Comparison of ENCODE assay signal across 1 cellular context in genomic region chr6:26329763-26330511, GRCh38.
TF ChIP-seq lines count a peak whose summit lies in the region.

No MANE protein-coding gene starts in this region.

TF ChIP-seq in GM12878, 131 proteins besides CTCF, POLR2A, EP300 and RAD21 (continues in another document):
- TF ChIP-seq ZBTB40 (IDR thresholded peaks at IDR 0.05; ENCODE audit: borderline replicate concordance) (peak; percentile 60; the same call in 1 of the 2 replicates), ATF2 (IDR thresholded peaks at IDR 0.05; ENCODE audit: low read length) (peak; percentile 69; the same call in 1 of the 2 replicates), ASH2L (IDR thresholded peaks at IDR 0.05; ENCODE audit: borderline replicate concordance, low read depth) (no peak), ZNF217 (IDR thresholded peaks at IDR 0.05) (peak; percentile 94), BACH1 (IDR thresholded peaks at IDR 0.05; ENCODE audit: borderline replicate concordance) (no peak), TCF7 (IDR thresholded peaks at IDR 0.05; ENCODE audit: borderline replicate concordance) (peak; percentile 55; the same call in 1 of the 2 replicates), ZNF207 (IDR thresholded peaks at IDR 0.05; ENCODE audit: borderline replicate concordance) (no peak), SIX5 (IDR thresholded peaks at IDR 0.05; ENCODE audit: low read depth, low read length, severe bottlenecking) (no peak), TARDBP (IDR thresholded peaks at IDR 0.05; ENCODE audit: borderline replicate concordance) (peak; percentile 94), TAF1 (IDR thresholded peaks at IDR 0.05; ENCODE audit: borderline replicate concordance, low read depth, low read length) (no peak), SKIL (IDR thresholded peaks at IDR 0.05; ENCODE audit: low read depth, poor library complexity, severe bottlenecking) (peak; percentile 62), TBL1XR1 (IDR thresholded peaks at IDR 0.05; ENCODE audit: low read depth, low read length) (no peak), MYC (IDR thresholded peaks at IDR 0.05; ENCODE audit: insufficient read depth, insufficient read length, insufficient replicate concordance, low read length, severe bottlenecking) (no peak), SPI1 (IDR thresholded peaks at IDR 0.05; ENCODE audit: borderline replicate concordance, insufficient read depth, low read depth, low read length) (no peak), RELB (IDR thresholded peaks at IDR 0.05; ENCODE audit: low read depth) (peak; percentile 19; the same call in 1 of the 2 replicates), RAD51 (IDR thresholded peaks at IDR 0.05) (no peak), ZBTB11 (CRISPR knock-in tag; IDR thresholded peaks at IDR 0.05) (no peak), IKZF2 (IDR thresholded peaks at IDR 0.05) (peak; percentile 24 to 39; a peak in 3 of 4 replicates), NFYA (IDR thresholded peaks at IDR 0.05; ENCODE audit: borderline replicate concordance, low read depth, low read length) (no peak), EED (IDR thresholded peaks at IDR 0.05; ENCODE audit: low read depth) (peak; percentile 48; the same call in 1 of the 2 replicates), NFXL1 (IDR thresholded peaks at IDR 0.05; ENCODE audit: borderline replicate concordance) (no peak), SMC3 (IDR thresholded peaks at IDR 0.05; ENCODE audit: borderline replicate concordance, low read length) (no peak), YBX1 (IDR thresholded peaks at IDR 0.05) (no peak), JUND (IDR thresholded peaks at IDR 0.05; ENCODE audit: low read depth, low read length) (no peak), MTA2 (IDR thresholded peaks at IDR 0.05; ENCODE audit: low read depth) (0 out of 2 replicates have a peak, but pooled peaks have one; percentile 20), BHLHE40 (IDR thresholded peaks at IDR 0.05; ENCODE audit: borderline replicate concordance in 1 of 2, low read depth in 2 of 2, low read length in 1 of 2) (peak in 1 of 2 experiments; percentile 34; a peak in 1 of 4 replicates), SREBF1 (IDR thresholded peaks at IDR 0.05; ENCODE audit: low read length) (no peak), ZZZ3 (IDR thresholded peaks at IDR 0.05; ENCODE audit: control insufficient read depth, insufficient read length, low read depth) (no peak), EGR1 (IDR thresholded peaks at IDR 0.05; ENCODE audit: borderline replicate concordance in 1 of 2, low read depth in 2 of 2, low read length in 2 of 2) (no peak), MEF2B (IDR thresholded peaks at IDR 0.05; ENCODE audit: partially characterized antibody, poor library complexity, severe bottlenecking) (peak; percentile 59), RELA (IDR thresholded peaks at IDR 0.05; ENCODE audit: borderline replicate concordance, partially characterized antibody) (no peak), SMARCA5 (IDR thresholded peaks at IDR 0.05) (peak; percentile 88), NFIC (IDR thresholded peaks at IDR 0.05; ENCODE audit: low read depth, low read length) (peak; percentile 37; the same call in 1 of the 2 replicates), BCL3 (IDR thresholded peaks at IDR 0.05; ENCODE audit: borderline replicate concordance, insufficient read depth, low read depth, low read length, poor library complexity, severe bottlenecking) (no peak), STAT1 (conservative IDR thresholded peaks at IDR 0.05) (0 out of 2 replicates have a peak, but pooled peaks have one; percentile 44), RUNX3 (IDR thresholded peaks at IDR 0.05; ENCODE audit: low read length) (peak; percentile 64), CREB1 (IDR thresholded peaks at IDR 0.05; ENCODE audit: low read depth) (peak; percentile 63), MXI1 (IDR thresholded peaks at IDR 0.05; ENCODE audit: low read depth, low read length) (no peak), CBFB (IDR thresholded peaks at IDR 0.05; ENCODE audit: low read depth) (0 out of 2 replicates have a peak, but pooled peaks have one; percentile 34), NKRF (conservative IDR thresholded peaks at IDR 0.05) (no peak; the same call in 1 of the 2 replicates), PBX3 (IDR thresholded peaks at IDR 0.05; ENCODE audit: insufficient replicate concordance, low read depth, low read length) (no peak)
